ENCODE assay signal across 13 cellular contexts in genomic region chr10:74922921-74923320, GRCh38.
DNase-seq lines count a peak whose midpoint lies in the region; ATAC-seq and TF ChIP-seq lines count a peak whose summit lies in the region.
"Had no signal": no experiment of that assay in that cellular context is flagged by ENCODE, and none has a peak within 500 bp of the region (broad histone marks: within the 10 kb centered on the region; RNA-seq: fewer than 3 reads in every experiment).

No MANE protein-coding gene starts in this region.

- H3K27ac Mint-ChIP-seq in brain (peak overlapping the region in 3 of 5 experiments; percentile 12 to 77 (median 28)), mesothelial cell of epicardium (peak overlapping the region; percentile 82)

- intact Hi-C loops in left ventricle myocardium inferior (cut with micrococcal nuclease) (no loop called here), Right ventricle myocardium inferior (cut with DNase I) (loop anchor here (5.0 kb wide), 2 partner anchors 96 to 336 kb away; partner anchors contain the start of gene KAT6B), vagina (cut with DNase I) (loop anchor here (10.0 kb wide), 1 partner anchor 98 kb away; the partner anchor contains the start of gene KAT6B)

- H3K36me3 ChIP-seq in left ventricle myocardium inferior (no peaks in the 10 kb centered on the region), vagina (no peaks in the 10 kb centered on the region)

- H3K36me3 Mint-ChIP-seq in brain (peaks cover 31% of the 10 kb centered on the region), mesothelial cell of epicardium (peaks cover 15% of the 10 kb centered on the region)

- H3K4me1 Mint-ChIP-seq in brain (peaks cover 67% of the 10 kb centered on the region), mesothelial cell of epicardium (peaks cover 59% of the 10 kb centered on the region)

- H3K9me3 ChIP-seq in left ventricle myocardium inferior (replicated peaks) (peaks cover 14% of the 10 kb centered on the region), vagina (no peaks in the 10 kb centered on the region)

- peaks cover 77% of the 10 kb centered on the region for H3K4me1 ChIP-seq in left ventricle myocardium inferior
- H3K4me1 ChIP-seq in vagina: peaks cover 68% of the 10 kb centered on the region

- H3K27ac ChIP-seq in left ventricle myocardium inferior (replicated peaks) (peak overlapping the region; percentile 67), vagina (peak overlapping the region; percentile 49)
- H3K27ac ChIP-seq: foreskin keratinocyte, parathyroid adenoma had no signal

- H3K9me3 Mint-ChIP-seq in brain (peaks cover 8 to 30% (median 17%) of the 10 kb centered on the region in 5 experiments), mesothelial cell of epicardium (peaks cover 7% of the 10 kb centered on the region)

- H3K27me3 Mint-ChIP-seq in brain (no peaks in the 10 kb centered on the region), mesothelial cell of epicardium (ENCODE audit: low read depth) (no peaks in the 10 kb centered on the region)

- TF ChIP-seq POLR2A in vagina (IDR thresholded peaks at IDR 0.05): no peak

- no peaks in the 10 kb centered on the region for H3K27me3 ChIP-seq in left ventricle myocardium inferior (ENCODE audit: low read depth)
- no peaks in the 10 kb centered on the region for H3K27me3 ChIP-seq in vagina
- H3K27me3 ChIP-seq: foreskin keratinocyte had no signal

- no peak overlapping the region for H3K4me3 ChIP-seq in left ventricle myocardium inferior
- H3K4me3 ChIP-seq in vagina: no peak overlapping the region

- TF ChIP-seq CTCF in left ventricle myocardium inferior (IDR thresholded peaks at IDR 0.05; ENCODE audit: borderline replicate concordance) (no peak), brain (conservative IDR thresholded peaks at IDR 0.05) (no peak), mesothelial cell of epicardium (IDR thresholded peaks at IDR 0.05; ENCODE audit: unreplicated experiment) (no peak), vagina (IDR thresholded peaks at IDR 0.05) (no peak)

- no peak overlapping the region for H3K4me3 Mint-ChIP-seq in brain
- no peak overlapping the region for H3K4me3 Mint-ChIP-seq in mesothelial cell of epicardium

- no peak for ATAC-seq in Right ventricle myocardium inferior
- ATAC-seq: foreskin keratinocyte, HepG2 had no signal

- DNase-seq in left ventricle myocardium inferior (no peak), Right ventricle myocardium inferior (ENCODE audit: missing footprints) (no peak), mesothelial cell of epicardium (ENCODE audit: low spot score in 2 of 2, unreplicated experiment in 2 of 2) (no peak), vagina (ENCODE audit: extremely low spot score in 2 of 2) (no peak), NCI-H69 (lab: John Stamatoyannopoulos, UW) (no peak)
- no peak for DNase-seq in stimulated activated CD4-positive, alpha-beta T cell treated with anti-CD3 and anti-CD28 coated beads, Interleukin-2, amount 100 ng/mL, for 48 hours
- no peak for DNase-seq in stimulated activated CD4-positive, alpha-beta T cell treated with anti-CD3 and anti-CD28 coated beads, Interleukin-2, amount 100 ng/mL, for 24 hours
- DNase-seq: AML-193, NCI-H1930 had no signal
